ENCODE assay signal across 8 cellular contexts in genomic region chr1:204494281-204495077, GRCh38. TPM values are rescaled to one million over a fixed set of nuclear protein-coding genes. Genes with fewer than 3 reads are reported as not detected.
DNase-seq lines count a peak whose midpoint lies in the region; ATAC-seq and TF ChIP-seq lines count a peak whose summit lies in the region.

A gene with protein sequence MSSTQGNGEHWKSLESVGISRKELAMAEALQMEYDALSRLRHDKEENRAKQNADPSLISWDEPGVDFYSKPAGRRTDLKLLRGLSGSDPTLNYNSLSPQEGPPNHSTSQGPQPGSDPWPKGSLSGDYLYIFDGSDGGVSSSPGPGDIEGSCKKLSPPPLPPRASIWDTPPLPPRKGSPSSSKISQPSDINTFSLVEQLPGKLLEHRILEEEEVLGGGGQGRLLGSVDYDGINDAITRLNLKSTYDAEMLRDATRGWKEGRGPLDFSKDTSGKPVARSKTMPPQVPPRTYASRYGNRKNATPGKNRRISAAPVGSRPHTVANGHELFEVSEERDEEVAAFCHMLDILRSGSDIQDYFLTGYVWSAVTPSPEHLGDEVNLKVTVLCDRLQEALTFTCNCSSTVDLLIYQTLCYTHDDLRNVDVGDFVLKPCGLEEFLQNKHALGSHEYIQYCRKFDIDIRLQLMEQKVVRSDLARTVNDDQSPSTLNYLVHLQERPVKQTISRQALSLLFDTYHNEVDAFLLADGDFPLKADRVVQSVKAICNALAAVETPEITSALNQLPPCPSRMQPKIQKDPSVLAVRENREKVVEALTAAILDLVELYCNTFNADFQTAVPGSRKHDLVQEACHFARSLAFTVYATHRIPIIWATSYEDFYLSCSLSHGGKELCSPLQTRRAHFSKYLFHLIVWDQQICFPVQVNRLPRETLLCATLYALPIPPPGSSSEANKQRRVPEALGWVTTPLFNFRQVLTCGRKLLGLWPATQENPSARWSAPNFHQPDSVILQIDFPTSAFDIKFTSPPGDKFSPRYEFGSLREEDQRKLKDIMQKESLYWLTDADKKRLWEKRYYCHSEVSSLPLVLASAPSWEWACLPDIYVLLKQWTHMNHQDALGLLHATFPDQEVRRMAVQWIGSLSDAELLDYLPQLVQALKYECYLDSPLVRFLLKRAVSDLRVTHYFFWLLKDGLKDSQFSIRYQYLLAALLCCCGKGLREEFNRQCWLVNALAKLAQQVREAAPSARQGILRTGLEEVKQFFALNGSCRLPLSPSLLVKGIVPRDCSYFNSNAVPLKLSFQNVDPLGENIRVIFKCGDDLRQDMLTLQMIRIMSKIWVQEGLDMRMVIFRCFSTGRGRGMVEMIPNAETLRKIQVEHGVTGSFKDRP (N-terminal part only) (minus strand): TSS chr1:204494805. CDS start chr1:204469802, 25,003 bp downstream.

- peaks cover 21% of the 10 kb centered on the region for H3K27me3 Mint-ChIP-seq in progenitor cell of endocrine pancreas

- peak; percentile 93 for DNase-seq in GM13976 (ENCODE audit: low spot score)
- peak; percentile 83 for DNase-seq in NCI-H1105 treated with DMSO at 0.1 percent for 48 hours (lab: John Stamatoyannopoulos, UW)
- DNase-seq in T follicular helper cell (ENCODE audit: low read depth): peak; percentile 40
- peak; percentile 75 for DNase-seq in amniotic epithelial cell (ENCODE audit: low read depth)
- peak; percentile 86 to 88 for DNase-seq in heart right ventricle
- peak; percentile 77 for DNase-seq in progenitor cell of endocrine pancreas (ENCODE audit: low spot score, unreplicated experiment)
- DNase-seq in aorta: peak; percentile 92 to 94

- no peaks in the 10 kb centered on the region for H3K27me3 ChIP-seq in heart right ventricle
- no peaks in the 10 kb centered on the region for H3K27me3 ChIP-seq in aorta (ENCODE audit: control insufficient read depth in 1 of 2, insufficient read depth in 2 of 2, low read length in 1 of 2)

- peaks cover 28% of the 10 kb centered on the region for H3K4me1 Mint-ChIP-seq in progenitor cell of endocrine pancreas (ENCODE audit: low read depth)

- no peaks in the 10 kb centered on the region for H3K9me3 Mint-ChIP-seq in progenitor cell of endocrine pancreas (ENCODE audit: low read depth)

- WGBS in heart right ventricle, 2 donors: 0% methylated on average over 63 to 69 of the region's 69 CpGs
- 1% methylated on average over 63 to 69 of the region's 69 CpGs for WGBS in aorta, 2 donors

- ATAC-seq in HG02678 (IDR thresholded peaks at IDR 0.05; ENCODE audit: unreplicated experiment): peak; percentile 80
- peak; percentile 90 to 98 (median 93) for ATAC-seq in heart right ventricle
- ATAC-seq in aorta (ENCODE audit: low FRiP score): peak; percentile 94

- H3K27ac ChIP-seq in heart right ventricle (peak within 1 kb of the TSS; percentile 86 to 96 (median 94)), aorta (ENCODE audit: low read depth in 1 of 2, low read length in 2 of 2) (peak within 1 kb of the TSS in 1 of 2 donors; percentile 62)

- intact Hi-C loops in heart right ventricle (cut with DNase I): loop anchor here in 7 of 10 donors (1.0 to 5.0 kb wide), 5 partner anchors 44 to 62 kb away; no protein-coding TSS in a partner anchor
- intact Hi-C loops in aorta (cut with DNase I): loop anchor here (2.0 to 5.0 kb wide), 2 partner anchors 42 to 48 kb away; no protein-coding TSS in a partner anchor

- peak within 1 kb of the TSS; percentile 55 to 93 (median 88) for H3K4me3 ChIP-seq in heart right ventricle
- H3K4me3 ChIP-seq in aorta (ENCODE audit: low read length in 2 of 2): peak within 1 kb of the TSS; percentile 51 to 85

- H3K36me3 ChIP-seq in heart right ventricle: peaks cover 0 to 7% (median 0%) of the 10 kb centered on the region in 9 donors
- no peaks in the 10 kb centered on the region for H3K36me3 ChIP-seq in aorta (ENCODE audit: control insufficient read depth in 1 of 2, insufficient read depth in 2 of 2, low read length in 1 of 2)

- in situ Hi-C loops in GM13976 (cut with MboI; ENCODE audit: low sequenced_read_pairs, unreplicated experiment): no loop called here

- peaks cover 4% of the 10 kb centered on the region for H3K36me3 Mint-ChIP-seq in progenitor cell of endocrine pancreas (ENCODE audit: insufficient read depth)

- peak within 1 kb of the TSS; percentile 99 for H3K27ac Mint-ChIP-seq in progenitor cell of endocrine pancreas

- H3K4me3 Mint-ChIP-seq in progenitor cell of endocrine pancreas (ENCODE audit: low read depth): peak within 1 kb of the TSS; percentile 92

- H3K4me1 ChIP-seq in heart right ventricle (peaks cover 12 to 62% (median 39%) of the 10 kb centered on the region in 9 donors), aorta (ENCODE audit: control insufficient read depth in 1 of 2, insufficient read depth in 2 of 2, low read length in 2 of 2) (peaks cover 0 to 4% of the 10 kb centered on the region in 2 donors)

- TF ChIP-seq CTCF in GM13976 (IDR thresholded peaks at IDR 0.05; ENCODE audit: borderline replicate concordance, control extremely low read depth, extremely low read depth, insufficient read depth, missing control alignments): peak; percentile 55
- peak; percentile 53 to 76 (median 69) for TF ChIP-seq CTCF in heart right ventricle (IDR thresholded peaks at IDR 0.05)
- TF ChIP-seq CTCF in progenitor cell of endocrine pancreas (IDR thresholded peaks at IDR 0.05; ENCODE audit: unreplicated experiment): peak; percentile 58

- H3K9me3 ChIP-seq in heart right ventricle (no peaks in the 10 kb centered on the region), aorta (ENCODE audit: control insufficient read depth, low read length) (no peaks in the 10 kb centered on the region)

RNA-seq across cellular contexts. Expression of the gene that starts here (rescaled TPM):
- total RNA-seq in heart right ventricle (10 to 100 TPM; 16.4 to 31.9 (median 23.0) TPM), progenitor cell of endocrine pancreas (62.2 and 62.7 TPM in 2 replicates), aorta (10 to 100 TPM; 41.3 to 87.5 TPM)
- polyA plus RNA-seq in heart right ventricle (10 to 100 TPM in 1 of 2 donors, 1 to 10 TPM in 1; 4.4 to 16.6 TPM), aorta (10 to 100 TPM in 1 of 2 donors, 1 to 10 TPM in 1; 9.3 to 12.4 TPM)

Comparison
In these comparisons a context has a peak if more than half of its experiments do, and no peak if none do; other contexts are left out.
1. DNase-seq: peak in every context shown above with its lines; median percentile 93 in GM13976; 93 in aorta; 87 in heart right ventricle; 83 in NCI-H1105 treated with DMSO at 0.1 percent for 48 hours; 77 in progenitor cell of endocrine pancreas; 75 in amniotic epithelial cell; 40 in T follicular helper cell.